In genomic region chr6:47042238-47042843, GRCh38 we compare ENCODE assay signal across 19 cellular contexts. TPM values are rescaled to one million over a fixed set of nuclear protein-coding genes. Genes with fewer than 3 reads are reported as not detected.
A peak's percentile ranks its signal among the peaks of the same experiment; 100 is the strongest.
DNase-seq lines count a peak whose midpoint lies in the region; ATAC-seq lines count a peak whose summit lies in the region.
"Had no signal": no experiment of that assay in that cellular context is flagged by ENCODE, and none has a peak within 500 bp of the region (broad histone marks: within the 10 kb centered on the region; RNA-seq: fewer than 3 reads in every experiment).

ADGRF1 (minus strand) TSS chr6:47042332; CDS start chr6:47029061, 13,271 bp downstream.

- H2AFZ ChIP-seq in mesenchymal stem cell (ENCODE audit: low read depth, low read length): no peak within 1 kb of the TSS

- no peaks in the 10 kb centered on the region for H3K9me3 Mint-ChIP-seq in activated naive CD4-positive, alpha-beta T cell treated with anti-CD3 and anti-CD28 coated beads, Interleukin-2, amount 10 ng/mL, durations not matched to agents 7 days and 5 days

- H3K4me1 ChIP-seq in esophagus (ENCODE audit: control insufficient read depth in 2 of 2, insufficient read depth in 2 of 2, low read length in 1 of 2) (peaks cover 0 to 2% of the 10 kb centered on the region in 2 donors), mesenchymal stem cell (ENCODE audit: control insufficient read depth, insufficient read depth, low read depth, low read length) (peaks cover 4% of the 10 kb centered on the region)
- H3K4me1 ChIP-seq: uterus had no signal

- H2BK5ac ChIP-seq in mesenchymal stem cell (ENCODE audit: low read depth, low read length, poor library complexity, severe bottlenecking): no peak within 1 kb of the TSS

- H3K4ac ChIP-seq in mesenchymal stem cell (ENCODE audit: low read depth in 1 of 2, low read length in 2 of 2): no peak within 1 kb of the TSS

- no peak within 1 kb of the TSS for H4K91ac ChIP-seq in mesenchymal stem cell (ENCODE audit: low read length)

- H3K27me3 Mint-ChIP-seq in activated naive CD4-positive, alpha-beta T cell treated with anti-CD3 and anti-CD28 coated beads, Interleukin-2, amount 10 ng/mL, durations not matched to agents 7 days and 5 days: no peaks in the 10 kb centered on the region

- no peak within 1 kb of the TSS for H2BK15ac ChIP-seq in mesenchymal stem cell (ENCODE audit: low read depth, poor library complexity, severe bottlenecking)

- H2BK120ac ChIP-seq in mesenchymal stem cell (ENCODE audit: low read depth, low read length): no peak within 1 kb of the TSS

- no peak within 1 kb of the TSS for H3K4me2 ChIP-seq in mesenchymal stem cell (ENCODE audit: low read length, poor library complexity, severe bottlenecking)

- H2BK12ac ChIP-seq in mesenchymal stem cell (ENCODE audit: low read length in 2 of 2): no peak within 1 kb of the TSS

- no peak within 1 kb of the TSS for H2AK5ac ChIP-seq in mesenchymal stem cell (ENCODE audit: low read length, severe bottlenecking)

- no peaks in the 10 kb centered on the region for H3K79me1 ChIP-seq in mesenchymal stem cell (replicated peaks; ENCODE audit: low read length, poor library complexity, severe bottlenecking)

- no peak within 1 kb of the TSS for H3K9ac ChIP-seq in mesenchymal stem cell (ENCODE audit: low read length)

- peak; percentile 37 for DNase-seq in NCI-H2171 treated with DMSO at 0.1 percent for 48 hours (lab: John Stamatoyannopoulos, UW)
- no peak for DNase-seq in NCI-H2171 (lab: John Stamatoyannopoulos, UW)
- no peak for DNase-seq in mesenchymal stem cell
- DNase-seq in ureter (ENCODE audit: low spot score): peak; percentile 72
- no peak for DNase-seq in NCI-H82 treated with DMSO at 0.1 percent for 48 hours (lab: John Stamatoyannopoulos, UW; ENCODE audit: unreplicated experiment)
- no peak for DNase-seq in activated naive CD4-positive, alpha-beta T cell treated with anti-CD3 and anti-CD28 coated beads, Interleukin-2, amount 10 ng/mL, durations not matched to agents 7 days and 5 days
- DNase-seq: activated effector memory CD4-positive, alpha-beta T cell treated with anti-CD3 and anti-CD28 coated beads, Interleukin-2, amount 50 U/mL, for 16 hours; amygdala; DMS79 treated with DMSO at 0.1 percent for 48 hours; NCI-H2029; NCI-H748 treated with DMSO at 0.1 percent for 48 hours; uterus; WERI-Rb-1 had no signal

- H3K14ac ChIP-seq in mesenchymal stem cell (ENCODE audit: low read length in 2 of 2): no peak within 1 kb of the TSS

- H3K27me3 ChIP-seq in esophagus (ENCODE audit: control insufficient read depth in 1 of 2, insufficient read depth in 2 of 2, low read length in 2 of 2): no peaks in the 10 kb centered on the region
- peaks cover 0 to 5% of the 10 kb centered on the region in 2 experiments for H3K27me3 ChIP-seq in mesenchymal stem cell (ENCODE audit: control insufficient read depth in 1 of 2, insufficient read depth in 1 of 2, low read length in 2 of 2)
- H3K27me3 ChIP-seq: uterus had no signal

- H3K9me3 ChIP-seq in esophagus (ENCODE audit: control insufficient read depth in 2 of 2, insufficient read depth in 1 of 2, low read depth in 1 of 2, low read length in 1 of 2): no peaks in the 10 kb centered on the region
- H3K9me3 ChIP-seq in mesenchymal stem cell (ENCODE audit: control insufficient read depth, low read length): no peaks in the 10 kb centered on the region
- H3K9me3 ChIP-seq: uterus had no signal

- H3K27ac ChIP-seq in esophagus (ENCODE audit: low read depth in 2 of 2, low read length in 1 of 2): peak within 1 kb of the TSS; percentile 82 to 85
- H3K27ac ChIP-seq in mesenchymal stem cell (ENCODE audit: low read length, poor library complexity, severe bottlenecking): peak within 1 kb of the TSS; percentile 69
- H3K27ac ChIP-seq: C4-2B, uterus, WERI-Rb-1 had no signal

- 50 to 54% methylated on average over 3 of the region's 3 CpGs for WGBS in esophagus, 2 donors
- 86% methylated on average over 2 of the region's 3 CpGs for WGBS in mesenchymal stem cell

- no peak within 1 kb of the TSS for H3K27ac Mint-ChIP-seq in activated naive CD4-positive, alpha-beta T cell treated with anti-CD3 and anti-CD28 coated beads, Interleukin-2, amount 10 ng/mL, durations not matched to agents 7 days and 5 days

- no peak within 1 kb of the TSS for H3K18ac ChIP-seq in mesenchymal stem cell (ENCODE audit: low read depth in 1 of 2, low read length in 2 of 2)

- H3K4me3 ChIP-seq in esophagus (ENCODE audit: low read depth in 1 of 2, low read length in 2 of 2) (peak within 1 kb of the TSS in 1 of 2 donors; percentile 44), mesenchymal stem cell (ENCODE audit: insufficient read depth in 1 of 2, low read depth in 1 of 2, low read length in 2 of 2) (no peak within 1 kb of the TSS)
- H3K4me3 ChIP-seq: skin epidermis, uterus had no signal

- H3K36me3 ChIP-seq in esophagus (ENCODE audit: control insufficient read depth in 2 of 2, insufficient read depth in 2 of 2, low read length in 1 of 2) (no peaks in the 10 kb centered on the region), mesenchymal stem cell (ENCODE audit: control insufficient read depth in 1 of 2, insufficient read depth in 2 of 2, low read depth in 1 of 2, low read length in 2 of 2) (no peaks in the 10 kb centered on the region)
- H3K36me3 ChIP-seq: uterus, WERI-Rb-1 had no signal

- no peaks in the 10 kb centered on the region for H3K4me1 Mint-ChIP-seq in activated naive CD4-positive, alpha-beta T cell treated with anti-CD3 and anti-CD28 coated beads, Interleukin-2, amount 10 ng/mL, durations not matched to agents 7 days and 5 days

- no peak for ATAC-seq in GM19463 (IDR thresholded peaks at IDR 0.05; ENCODE audit: unreplicated experiment)
- ATAC-seq: Panc1 had no signal

- H3K36me3 Mint-ChIP-seq in activated naive CD4-positive, alpha-beta T cell treated with anti-CD3 and anti-CD28 coated beads, Interleukin-2, amount 10 ng/mL, durations not matched to agents 7 days and 5 days: no peaks in the 10 kb centered on the region

- CTCF ChIA-PET in activated naive CD4-positive, alpha-beta T cell treated with anti-CD3 and anti-CD28 coated beads, Interleukin-2, amount 10 ng/mL, durations not matched to agents 7 days and 5 days (lab: Charles Lee): interaction anchor here (1.1 kb wide), 1 partner anchor 193 kb away, joined by 3 read pairs; no protein-coding TSS in a partner anchor

- no peak within 1 kb of the TSS for H3K4me3 Mint-ChIP-seq in activated naive CD4-positive, alpha-beta T cell treated with anti-CD3 and anti-CD28 coated beads, Interleukin-2, amount 10 ng/mL, durations not matched to agents 7 days and 5 days

- no peak within 1 kb of the TSS for H3K23ac ChIP-seq in mesenchymal stem cell (ENCODE audit: low read length in 2 of 2)

- no peak within 1 kb of the TSS for H4K8ac ChIP-seq in mesenchymal stem cell (ENCODE audit: low read length)

RNA-seq across cellular contexts. Expression of gene ADGRF1, which starts in this region (rescaled TPM):
- 10 to 100 TPM; 25.5 to 47.9 TPM for polyA plus RNA-seq in esophagus
- 0.01 TPM for polyA plus RNA-seq in mesenchymal stem cell (2013, experiment 1 of 2)
- polyA plus RNA-seq in mesenchymal stem cell (2013, experiment 2 of 2): 0.04 TPM
- 70.0 TPM for total RNA-seq in ureter
- total RNA-seq: A172 had no signal

Comparison
In these comparisons a context has a peak if more than half of its experiments do, and no peak if none do; other contexts are left out.
1. DNase-seq: peak in NCI-H2171 treated with DMSO at 0.1 percent for 48 hours (single experiment) and ureter (single experiment); none in NCI-H2171 (single experiment), mesenchymal stem cell (single experiment), NCI-H82 treated with DMSO at 0.1 percent for 48 hours (single experiment) and activated naive CD4-positive, alpha-beta T cell treated with anti-CD3 and anti-CD28 coated beads, Interleukin-2, amount 10 ng/mL, durations not matched to agents 7 days and 5 days (single experiment).